In genomic region chrX:119693032-119693995, GRCh38 we compare ENCODE assay signal across 7 cellular contexts. TPM values are rescaled to one million over a fixed set of nuclear protein-coding genes. Genes with fewer than 3 reads are reported as not detected.
DNase-seq lines count a peak whose midpoint lies in the region; ATAC-seq and TF ChIP-seq lines count a peak whose summit lies in the region.

Gene SEPTIN6, minus strand, starts transcription at chrX:119693168. Its CDS starts 63 bp downstream, at chrX:119693105.

- H3K36me3 ChIP-seq in body of pancreas (replicated peaks in 1 of 2; ENCODE audit: insufficient read depth in 1 of 2, low read depth in 2 of 2) (no peaks in the 10 kb centered on the region), spleen (no peaks in the 10 kb centered on the region)

- peaks cover 6% of the 10 kb centered on the region for H3K4me1 ChIP-seq in body of pancreas
- H3K4me1 ChIP-seq in spleen, result peaks cover 10 to 56% (median 24%) of the 10 kb centered on the region in 6 donors

- TF ChIP-seq POLR2A in GM15510 (IDR thresholded peaks at IDR 0.05; ENCODE audit: borderline replicate concordance, extremely low read depth, insufficient read length), result peak; percentile 95
- peak; percentile 25 to 70 (median 64) for TF ChIP-seq POLR2A in body of pancreas (IDR thresholded peaks at IDR 0.05)
- TF ChIP-seq POLR2A in spleen (IDR thresholded peaks at IDR 0.05), result peak; percentile 67 to 89 (median 78)

- TF ChIP-seq CTCF in body of pancreas (IDR thresholded peaks at IDR 0.05) (peak in 3 of 7 experiments; percentile 13 to 16 (median 15)), spleen (IDR thresholded peaks at IDR 0.05 in 8 of 11, conservative IDR thresholded peaks at IDR 0.05 in 3 of 11) (peak in 9 of 11 experiments; percentile 13 to 52 (median 29))

- WGBS in body of pancreas, 2 donors, result 12 to 29% methylated on average over 10 to 29 of the region's 59 CpGs
- WGBS in spleen, 5 donors, result 1 to 63% (median 23%) methylated on average over 2 to 59 of the region's 59 CpGs

- intact Hi-C loops in body of pancreas (cut with DNase I) (no loop called here), spleen (cut with DNase I; ENCODE audit: low total_unique reads) (loop anchor here (10.0 kb wide), 1 partner anchor 79 kb away; no protein-coding TSS in a partner anchor)

- ATAC-seq in HG02759 (IDR thresholded peaks at IDR 0.05; ENCODE audit: unreplicated experiment) (peak; percentile 69), body of pancreas (peak; percentile 72)

- no peaks in the 10 kb centered on the region for H3K9me3 ChIP-seq in body of pancreas
- no peaks in the 10 kb centered on the region for H3K9me3 ChIP-seq in spleen

- H3K27ac ChIP-seq in body of pancreas, result peak within 1 kb of the TSS in 3 of 4 donors; percentile 47 to 73 (median 63)
- peak within 1 kb of the TSS; percentile 83 to 98 (median 91) for H3K27ac ChIP-seq in spleen

- H3K27me3 ChIP-seq in body of pancreas, result no peaks in the 10 kb centered on the region
- H3K27me3 ChIP-seq in spleen (replicated peaks in 1 of 7), result peaks cover 0 to 5% (median 0%) of the 10 kb centered on the region in 7 donors

- H3K4me3 ChIP-seq in body of pancreas, result peak within 1 kb of the TSS; percentile 16 to 36
- peak within 1 kb of the TSS; percentile 67 to 96 (median 79) for H3K4me3 ChIP-seq in spleen

- DNase-seq in NCI-H1694 (lab: John Stamatoyannopoulos, UW) (peak; percentile 40), UCSD-AML1 (lab: John Stamatoyannopoulos, UW; ENCODE audit: unreplicated experiment) (peak; percentile 88), body of pancreas (peak; percentile 39 to 66 (median 58)), iPS-NIHi11 (ENCODE audit: low spot score) (peak; percentile 68), spleen (peak; percentile 95)

RNA-seq across cellular contexts. Expression of gene SEPTIN6, which starts in this region (rescaled TPM):
- total RNA-seq in body of pancreas (1 to 10 TPM; 4.9 to 6.7 TPM), spleen (100 to 1,000 TPM in 3 of 7 donors, 10 to 100 TPM in 4; 94.7 to 139 (median 99.8) TPM)
- polyA plus RNA-seq in spleen, result 10 to 100 TPM; 45.1 to 58.2 (median 50.8) TPM

Comparison
In these comparisons a context has a peak if more than half of its experiments do, and no peak if none do; other contexts are left out.
1. Peak in every context shown above with its lines: DNase-seq, ATAC-seq, H3K4me3 ChIP-seq and H3K27ac ChIP-seq.
2. RNA of gene SEPTIN6 (total RNA-seq): 94.7 to 139 TPM in spleen; 4.9 to 6.7 TPM in body of pancreas; every median in the first group is over 10 times any median in the second.
3. DNase-seq: peak in every context shown above with its lines; median percentile 95 in spleen; 88 in UCSD-AML1; 68 in iPS-NIHi11; 58 in body of pancreas; 40 in NCI-H1694.